1 cellular context compared by ENCODE assay signal in genomic region chr6:131004387-131004755, GRCh38.
TF ChIP-seq lines count a peak whose summit lies in the region.

No MANE protein-coding gene starts in this region.

TF ChIP-seq in HEK293, 187 proteins besides CTCF, POLR2A, EP300 and RAD21 (continued from another document):
- TF ChIP-seq ZBTB44 (tag by site-specific recombination; IDR thresholded peaks at IDR 0.05), result no peak
- no peak for TF ChIP-seq ZNF175 (tag by site-specific recombination; IDR thresholded peaks at IDR 0.05)
- no peak for TF ChIP-seq ZBTB49 (tag by site-specific recombination; IDR thresholded peaks at IDR 0.05; ENCODE audit: low read depth)
- TF ChIP-seq BCL11A (tag by site-specific recombination; IDR thresholded peaks at IDR 0.05; ENCODE audit: low read depth), result no peak
- no peak for TF ChIP-seq YY1 (tag by site-specific recombination; IDR thresholded peaks at IDR 0.05)
- TF ChIP-seq PRDM4 (tag by site-specific recombination; IDR thresholded peaks at IDR 0.05), result peak; percentile 69; the same call in 1 of the 2 replicates
- no peak for TF ChIP-seq MYNN (tag by site-specific recombination; IDR thresholded peaks at IDR 0.05; ENCODE audit: borderline replicate concordance)
- TF ChIP-seq ZNF169 (tag by site-specific recombination; IDR thresholded peaks at IDR 0.05), result no peak
- TF ChIP-seq WT1 (tag by site-specific recombination; IDR thresholded peaks at IDR 0.05), result peak; percentile 70
- TF ChIP-seq GLI2 (tag by site-specific recombination; IDR thresholded peaks at IDR 0.05; ENCODE audit: borderline replicate concordance, low read depth), result no peak
